In the genomic region with DNA sequence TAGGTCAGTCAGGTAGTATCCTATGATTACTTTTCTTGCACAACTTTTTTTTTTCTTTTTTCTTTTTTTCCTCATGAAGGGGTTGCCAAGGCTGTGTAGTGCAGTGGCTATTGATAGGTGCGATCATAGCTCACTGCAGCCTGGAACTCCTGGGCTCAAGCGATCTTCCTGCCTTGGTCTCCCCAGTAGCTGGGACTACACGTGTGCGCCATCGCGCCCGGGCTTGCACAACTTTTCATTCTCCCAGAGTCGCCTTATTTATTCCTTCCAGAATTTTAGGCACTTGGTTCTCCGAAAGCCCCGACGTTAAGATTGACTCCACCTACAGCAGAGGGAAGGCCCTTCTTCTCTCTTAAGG, we compare ENCODE assay signal across 8 cellular contexts. TPM values are rescaled to one million over a fixed set of nuclear protein-coding genes. Genes with fewer than 3 reads are reported as not detected.
DNase-seq lines count a peak whose midpoint lies in the region; ATAC-seq and TF ChIP-seq lines count a peak whose summit lies in the region.

No MANE protein-coding gene starts in this region.

- DNase-seq in AG10803 (ENCODE audit: low read depth): no peak
- DNase-seq in MM.1S: no peak
- no peak for DNase-seq in effector memory CD4-positive, alpha-beta T cell
- no peak for DNase-seq in natural killer cell treated with Interleukin-12 subunit alpha and Interleukin-12 subunit beta and Interleukin-15 and Interleukin-18, amount 100 ng/mL, for 72 hours (ENCODE audit: low spot score)
- no peak for DNase-seq in activated effector memory CD4-positive, alpha-beta T cell treated with anti-CD3 and anti-CD28 coated beads, Interleukin-2, amount 50 U/mL, for 16 hours
- no peak for DNase-seq in islet precursor cell

- peaks cover 68% of the 10 kb centered on the region for H3K36me3 Mint-ChIP-seq in natural killer cell treated with Interleukin-12 subunit alpha and Interleukin-12 subunit beta and Interleukin-15 and Interleukin-18, amount 100 ng/mL, for 72 hours

- H3K27me3 Mint-ChIP-seq in natural killer cell treated with Interleukin-12 subunit alpha and Interleukin-12 subunit beta and Interleukin-15 and Interleukin-18, amount 100 ng/mL, for 72 hours: peaks cover 0 to 2% of the 10 kb centered on the region in 2 donors

- no peaks in the 10 kb centered on the region for H4K20me1 ChIP-seq in MM.1S (ENCODE audit: insufficient read depth, low read length)

- no peaks in the 10 kb centered on the region for H3K79me2 ChIP-seq in MM.1S (ENCODE audit: low read length)

- no peak overlapping the region for H3K9ac ChIP-seq in MM.1S (ENCODE audit: low read length)

- peak overlapping the region; percentile 88 to 95 for H3K27ac Mint-ChIP-seq in natural killer cell treated with Interleukin-12 subunit alpha and Interleukin-12 subunit beta and Interleukin-15 and Interleukin-18, amount 100 ng/mL, for 72 hours

- no peaks in the 10 kb centered on the region for H3K36me3 ChIP-seq in MM.1S (replicated peaks; ENCODE audit: insufficient read depth, low read length)
- H3K36me3 ChIP-seq in effector memory CD4-positive, alpha-beta T cell (ENCODE audit: control insufficient read depth, insufficient read depth, low read length): peaks cover 17% of the 10 kb centered on the region

- peaks cover 21 to 33% of the 10 kb centered on the region in 2 donors for H3K4me1 Mint-ChIP-seq in natural killer cell treated with Interleukin-12 subunit alpha and Interleukin-12 subunit beta and Interleukin-15 and Interleukin-18, amount 100 ng/mL, for 72 hours (ENCODE audit: low read depth in 2 of 2)

- H3F3A ChIP-seq in MM.1S (ENCODE audit: insufficient read depth, low read length): no peaks in the 10 kb centered on the region

- peak overlapping the region; percentile 86 for H2AFZ ChIP-seq in MM.1S (ENCODE audit: low read length)

- H3K4me3 ChIP-seq in AG10803 (ENCODE audit: low read length): peak overlapping the region; percentile 88
- peak overlapping the region; percentile 75; the same call in 1 of the 2 replicates for H3K4me3 ChIP-seq in MM.1S (ENCODE audit: low read length)
- H3K4me3 ChIP-seq in effector memory CD4-positive, alpha-beta T cell (ENCODE audit: insufficient read depth, low read depth, low read length, poor library complexity, severe bottlenecking): peak overlapping the region; percentile 74

- H3K4me3 Mint-ChIP-seq in natural killer cell treated with Interleukin-12 subunit alpha and Interleukin-12 subunit beta and Interleukin-15 and Interleukin-18, amount 100 ng/mL, for 72 hours: peak overlapping the region; percentile 89

- H3K9me2 ChIP-seq in MM.1S (replicated peaks; ENCODE audit: insufficient read depth, low read length): no peaks in the 10 kb centered on the region

- peak overlapping the region; percentile 37; the same call in 1 of the 2 replicates for H3K4me2 ChIP-seq in MM.1S (ENCODE audit: low read depth, low read length)

- ATAC-seq in natural killer cell treated with Interleukin-12 subunit alpha and Interleukin-12 subunit beta and Interleukin-15 and Interleukin-18, amount 100 ng/mL, for 72 hours: no peak
- no peak for ATAC-seq in HG02870 (IDR thresholded peaks at IDR 0.05; ENCODE audit: unreplicated experiment)
- ATAC-seq in HG03280 (IDR thresholded peaks at IDR 0.05; ENCODE audit: unreplicated experiment): no peak

- H3K27me3 ChIP-seq in MM.1S (replicated peaks; ENCODE audit: insufficient read depth, low read length): no peaks in the 10 kb centered on the region
- no peaks in the 10 kb centered on the region for H3K27me3 ChIP-seq in effector memory CD4-positive, alpha-beta T cell (replicated peaks; ENCODE audit: control insufficient read depth, insufficient read depth, low read length, poor library complexity, severe bottlenecking)

- peaks cover 27% of the 10 kb centered on the region for H3K9me3 Mint-ChIP-seq in natural killer cell treated with Interleukin-12 subunit alpha and Interleukin-12 subunit beta and Interleukin-15 and Interleukin-18, amount 100 ng/mL, for 72 hours

- H3K27ac ChIP-seq in MM.1S (ENCODE audit: low read length): no peak overlapping the region
- peak overlapping the region; percentile 63 for H3K27ac ChIP-seq in effector memory CD4-positive, alpha-beta T cell (ENCODE audit: insufficient read depth, low read length, poor library complexity, severe bottlenecking)

- no peaks in the 10 kb centered on the region for H3K4me1 ChIP-seq in MM.1S (ENCODE audit: low read length)
- peaks cover 4% of the 10 kb centered on the region for H3K4me1 ChIP-seq in effector memory CD4-positive, alpha-beta T cell (ENCODE audit: control insufficient read depth, insufficient read depth, low read length, poor library complexity, severe bottlenecking)

- H3K9me3 ChIP-seq in MM.1S (replicated peaks; ENCODE audit: insufficient read depth, low read length): no peaks in the 10 kb centered on the region
- peaks cover 22% of the 10 kb centered on the region for H3K9me3 ChIP-seq in effector memory CD4-positive, alpha-beta T cell (ENCODE audit: control insufficient read depth, low read length)

- TF ChIP-seq CTCF in AG10803 (conservative IDR thresholded peaks at IDR 0.05; ENCODE audit: low read length) (no peak), MM.1S (IDR thresholded peaks at IDR 0.05; ENCODE audit: low read length) (no peak)

RNA-seq across cellular contexts. Expression of gene ZNF613, which starts 0.9 kb away (rescaled TPM):
- 1 to 10 TPM; 4.8 to 6.0 TPM for total RNA-seq in natural killer cell treated with Interleukin-12 subunit alpha and Interleukin-12 subunit beta and Interleukin-15 and Interleukin-18, amount 100 ng/mL, for 72 hours

RNA-seq across cellular contexts. Expression of gene ZNF649, which starts 21.6 kb away (rescaled TPM):
- total RNA-seq in natural killer cell treated with Interleukin-12 subunit alpha and Interleukin-12 subunit beta and Interleukin-15 and Interleukin-18, amount 100 ng/mL, for 72 hours: 10 to 100 TPM; 10.0 to 14.0 TPM

RNA-seq across cellular contexts. Expression of gene ZNF577, which starts 38.7 kb away (rescaled TPM):
- 1 to 10 TPM; 8.1 to 9.8 TPM for total RNA-seq in natural killer cell treated with Interleukin-12 subunit alpha and Interleukin-12 subunit beta and Interleukin-15 and Interleukin-18, amount 100 ng/mL, for 72 hours
